1 cellular context compared by ENCODE assay signal in genomic region chr15:67436351-67437250, GRCh38.
TF ChIP-seq lines count a peak whose summit lies in the region.

No MANE protein-coding gene starts in this region.

TF ChIP-seq in K562, 482 proteins besides CTCF, POLR2A, EP300 and RAD21 (continued from another document):
- TF ChIP-seq NFE2 (IDR thresholded peaks at IDR 0.05; ENCODE audit: low read depth), result peak; percentile 67
- 0 out of 2 replicates have a peak, but pooled peaks have one; percentile 20 for TF ChIP-seq DPF2 (IDR thresholded peaks at IDR 0.05)
- TF ChIP-seq MAFG (tag; conservative IDR thresholded peaks at IDR 0.05), result peak; percentile 62
- 0 out of 4 replicates have a peak, but pooled peaks of 1 of the 2 experiments have one; percentile 8 for TF ChIP-seq NONO (IDR thresholded peaks at IDR 0.05; ENCODE audit: low read depth in 2 of 2, low read length in 1 of 2)
- TF ChIP-seq ZNF592 (IDR thresholded peaks at IDR 0.05), result peak; percentile 42; the same call in 1 of the 2 replicates
